ENCODE assay signal across 7 cellular contexts in the genomic region with DNA sequence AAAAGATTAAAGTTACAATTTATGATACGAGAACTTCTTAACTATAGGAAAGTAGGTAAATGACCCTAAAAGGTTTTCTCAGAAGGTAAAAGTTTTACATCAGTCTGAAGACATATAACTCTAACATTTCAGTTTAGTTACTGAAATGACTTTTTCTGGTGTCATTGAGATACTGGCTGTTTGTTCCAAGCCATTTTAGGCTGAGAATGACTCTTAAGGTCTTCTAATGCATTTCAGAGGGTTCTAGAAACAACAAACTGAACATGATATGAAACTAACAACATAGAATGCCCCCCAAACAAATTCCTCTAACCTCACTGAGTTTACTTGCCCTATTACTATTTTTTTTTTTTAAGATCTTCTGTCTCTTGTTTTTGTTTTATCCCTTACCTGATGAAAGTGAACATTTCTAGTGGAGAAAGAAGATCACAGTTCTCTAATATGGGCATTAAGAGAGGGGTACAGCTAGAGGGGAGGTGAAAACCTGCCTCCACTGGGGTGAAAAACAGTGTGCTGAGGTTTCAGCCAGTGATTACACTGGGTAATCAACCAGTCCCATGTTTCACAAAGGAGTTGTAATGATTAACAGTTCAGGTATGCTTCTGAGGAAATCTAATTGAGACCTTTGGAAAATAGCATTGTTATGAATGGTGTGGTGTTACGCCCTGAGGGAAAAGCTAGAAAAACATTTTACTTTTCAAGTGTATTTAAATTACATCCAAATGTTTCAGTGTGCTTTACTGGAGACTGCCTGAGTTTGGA. TPM values are rescaled to one million over a fixed set of nuclear protein-coding genes. Genes with fewer than 3 reads are reported as not detected.
DNase-seq lines count a peak whose midpoint lies in the region; ATAC-seq, FAIRE-seq and TF ChIP-seq lines count a peak whose summit lies in the region.

No MANE protein-coding gene starts in this region.

- H3K4me3 ChIP-seq in RWPE2 (ENCODE audit: severe bottlenecking) (no peak overlapping the region), fibroblast of mammary gland (ENCODE audit: control insufficient read depth, low read depth, low read length) (no peak overlapping the region), skeletal muscle cell (ENCODE audit: low read depth, low read length) (no peak overlapping the region)

- H3K9me3 ChIP-seq in RWPE2 (ENCODE audit: severe bottlenecking), result no peaks in the 10 kb centered on the region

- H3K27me3 ChIP-seq in RWPE2 (ENCODE audit: insufficient read depth, poor library complexity, severe bottlenecking), result no peaks in the 10 kb centered on the region

- H3K4me1 ChIP-seq in RWPE2 (ENCODE audit: insufficient read depth, poor library complexity, severe bottlenecking), result peaks cover 60% of the 10 kb centered on the region

- FAIRE-seq in GM12891 (lab: Jason Lieb, UNC), result no peak

- peak; percentile 77 for ATAC-seq in RWPE2 (ENCODE audit: low read depth)

- no peak for TF ChIP-seq POLR2A in GM12891 (IDR thresholded peaks at IDR 0.05; ENCODE audit: low read depth, low read length)

- H3K36me3 ChIP-seq in RWPE2 (ENCODE audit: low read depth), result peaks cover 43% of the 10 kb centered on the region

- DNase-seq in HCEC 1CT, result peak; percentile 83
- no peak for DNase-seq in RWPE2 (ENCODE audit: low spot score)
- peak; percentile 78 for DNase-seq in fibroblast of mammary gland (ENCODE audit: low read depth)
- peak; percentile 58 for DNase-seq in skeletal muscle cell (ENCODE audit: low read depth)
- no peak for DNase-seq in GM12891 (ENCODE audit: insufficient read length, low spot score)
- DNase-seq in GM10266 (ENCODE audit: extremely low spot score), result no peak
- DNase-seq in stimulated activated CD4-positive, alpha-beta T cell treated with anti-CD3 and anti-CD28 coated beads, Interleukin-15, amount 100 ng/mL, for 24 hours, result no peak

- peak overlapping the region; percentile 89 for H3K27ac ChIP-seq in RWPE2 (ENCODE audit: poor library complexity, severe bottlenecking)

- TF ChIP-seq CTCF in RWPE2 (IDR thresholded peaks at IDR 0.05; ENCODE audit: poor library complexity, severe bottlenecking) (no peak), fibroblast of mammary gland (conservative IDR thresholded peaks at IDR 0.05; ENCODE audit: control insufficient read depth, insufficient read depth, low read depth, low read length) (no peak), GM10266 (IDR thresholded peaks at IDR 0.05; ENCODE audit: control insufficient read depth, insufficient read depth, low read depth, missing control alignments) (no peak)

TF ChIP-seq in GM12891, 5 proteins besides CTCF, POLR2A, EP300 and RAD21:
- TF ChIP-seq TAF1 (IDR thresholded peaks at IDR 0.05; ENCODE audit: low read depth, low read length), result no peak
- TF ChIP-seq POU2F2 (IDR thresholded peaks at IDR 0.05; ENCODE audit: low read depth, low read length), result no peak
- TF ChIP-seq SPI1 (IDR thresholded peaks at IDR 0.05; ENCODE audit: low read depth, low read length), result no peak

RNA-seq across cellular contexts. Expression of a gene that starts 11.2 kb away (rescaled TPM):
- polyA plus RNA-seq in GM12891 (2012; ENCODE audit: low read depth, missing spikeins), result 7.8 TPM

Comparison
In these comparisons a context has a peak if more than half of its experiments do, and no peak if none do; other contexts are left out.
1. DNase-seq: peak in HCEC 1CT (single experiment), fibroblast of mammary gland (single experiment) and skeletal muscle cell (single experiment); none in RWPE2 (single experiment), GM12891 (single experiment), GM10266 (single experiment) and stimulated activated CD4-positive, alpha-beta T cell treated with anti-CD3 and anti-CD28 coated beads, Interleukin-15, amount 100 ng/mL, for 24 hours (single experiment).